Comparison of ENCODE assay signal across 8 cellular contexts in genomic region chr1:108199231-108199657, GRCh38. TPM values are rescaled to one million over a fixed set of nuclear protein-coding genes. Genes with fewer than 3 reads are reported as not detected.
DNase-seq lines count a peak whose midpoint lies in the region; ATAC-seq and TF ChIP-seq lines count a peak whose summit lies in the region.

No MANE protein-coding gene starts in this region.

- H3K27ac ChIP-seq in SK-N-MC (peak overlapping the region; percentile 53; the same call in 1 of the 2 replicates), epithelial cell of prostate (peak overlapping the region; percentile 81)

- H3K27me3 Mint-ChIP-seq in HFFc6 (ENCODE audit: insufficient read depth), result no peaks in the 10 kb centered on the region; the same call in 1 of the 2 replicates

- H3K9me3 ChIP-seq in SK-N-MC (ENCODE audit: low read depth, low read length) (peaks cover 22% of the 10 kb centered on the region), mucosa of descending colon (no peaks in the 10 kb centered on the region)

- peak overlapping the region; percentile 91 for H3K9ac ChIP-seq in SK-N-MC (ENCODE audit: insufficient read length)

- peaks cover 45% of the 10 kb centered on the region for H3K36me3 ChIP-seq in SK-N-MC (ENCODE audit: insufficient read depth, low read length)
- no peaks in the 10 kb centered on the region for H3K36me3 ChIP-seq in mucosa of descending colon (ENCODE audit: low read depth)

- peaks cover 19% of the 10 kb centered on the region for H3K4me1 ChIP-seq in mucosa of descending colon (ENCODE audit: low read depth)

- intact Hi-C loops in mucosa of descending colon (cut with DNase I, micrococcal nuclease), result no loop called here

- in situ Hi-C loops in GM13977 (cut with MboI; ENCODE audit: low pct_unique_long_range_greater_than_20kb, low sequenced_read_pairs, unreplicated experiment), result no loop called here

- DNase-seq in AG09309 (ENCODE audit: low read depth), result no peak
- peak; percentile 4 for DNase-seq in HFFc6
- no peak for DNase-seq in SK-N-MC (ENCODE audit: low read depth, low spot score)
- DNase-seq in epithelial cell of prostate (ENCODE audit: low read depth, low spot score), result no peak
- DNase-seq in mucosa of descending colon, result peak in 1 of 3 donors; percentile 54
- no peak for DNase-seq in NCI-H2029 treated with DMSO at 0.1 percent for 48 hours (lab: John Stamatoyannopoulos, UW)
- no peak for DNase-seq in GM13977 (ENCODE audit: low spot score)

- ATAC-seq in mucosa of descending colon (peak; percentile 68), HG02973 (IDR thresholded peaks at IDR 0.05; ENCODE audit: unreplicated experiment) (no peak)

- peak overlapping the region; percentile 96 for H3K4me3 Mint-ChIP-seq in HFFc6

- no peak for TF ChIP-seq CTCF in AG09309 (IDR thresholded peaks at IDR 0.05; ENCODE audit: control insufficient read depth, insufficient read depth, low read depth, low read length, missing control alignments)
- no peak for TF ChIP-seq CTCF in HFFc6 (IDR thresholded peaks at IDR 0.05)
- no peak for TF ChIP-seq CTCF in mucosa of descending colon (IDR thresholded peaks at IDR 0.05)
- TF ChIP-seq CTCF in GM13977 (IDR thresholded peaks at IDR 0.05; ENCODE audit: extremely low read depth, insufficient read depth, missing control alignments), result no peak

- peaks cover 53% of the 10 kb centered on the region for H3K36me3 Mint-ChIP-seq in HFFc6 (ENCODE audit: low read depth)

- H3K27ac Mint-ChIP-seq in HFFc6, result peak overlapping the region; percentile 87

- H3K4me3 ChIP-seq in AG09309 (ENCODE audit: control insufficient read depth, low read depth, low read length), result peak overlapping the region; percentile 96
- H3K4me3 ChIP-seq in SK-N-MC, result peak overlapping the region; percentile 96
- peak overlapping the region; percentile 87 for H3K4me3 ChIP-seq in mucosa of descending colon

- no peaks in the 10 kb centered on the region for H3K9me3 Mint-ChIP-seq in HFFc6

- H3K4me1 Mint-ChIP-seq in HFFc6 (ENCODE audit: low read depth), result peaks cover 42% of the 10 kb centered on the region

RNA-seq across cellular contexts. Expression of gene SLC25A24, which starts 0.9 kb away (rescaled TPM):
- 10 to 100 TPM; 34.5 to 44.6 (median 39.9) TPM for total RNA-seq in HFFc6 (2021; fragmentation: NEBNext Ultra II Directional; extraction: Animal tissue kit (Norgen Biotek cat#: 25700))
- total RNA-seq in mucosa of descending colon, result 10 to 100 TPM; 38.1 to 81.2 (median 66.7) TPM

RNA-seq across cellular contexts. Expression of gene NBPF4, which starts 44.6 kb away (rescaled TPM):
- not detected for total RNA-seq in HFFc6 (2021; fragmentation: NEBNext Ultra II Directional; extraction: Animal tissue kit (Norgen Biotek cat#: 25700))
- total RNA-seq in mucosa of descending colon, result under 1 TPM in 2 of 3 donors, not detected in 1; 0.35 to 0.53 TPM
